ENCODE assay signal across 12 cellular contexts in the genomic region with DNA sequence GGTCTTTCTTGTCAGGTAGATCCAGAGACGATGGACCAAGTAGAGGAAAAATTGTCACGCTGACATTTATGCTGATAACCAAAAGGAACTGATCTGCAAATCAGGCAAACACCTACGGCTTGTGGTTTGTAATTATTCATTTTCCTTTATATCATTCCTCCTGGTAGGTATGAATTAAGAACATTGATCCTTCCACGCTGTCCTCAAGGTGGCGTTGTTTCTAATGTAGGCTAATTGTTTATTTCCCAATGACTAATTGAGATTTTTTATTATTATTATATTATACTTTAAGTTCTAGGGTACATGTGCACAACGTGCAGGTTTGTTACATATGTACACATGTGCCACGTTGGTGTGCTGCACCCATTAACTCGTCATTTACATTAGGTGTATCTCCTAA. TPM values are rescaled to one million over a fixed set of nuclear protein-coding genes. Genes with fewer than 3 reads are reported as not detected.
DNase-seq lines count a peak whose midpoint lies in the region; ATAC-seq and TF ChIP-seq lines count a peak whose summit lies in the region.
"Not testable (repeated sequence)": the region's sequence is repeated elsewhere in the genome, so short reads cannot be mapped to it uniquely, and the experiment has no call there.
"Had no signal": no experiment of that assay in that cellular context is flagged by ENCODE, and none has a peak within 500 bp of the region (broad histone marks: within the 10 kb centered on the region; RNA-seq: fewer than 3 reads in every experiment).

No MANE protein-coding gene starts in this region.

- not testable (repeated sequence) for H3F3A ChIP-seq in PC-3 (ENCODE audit: low read length, unreplicated experiment)

- not testable (repeated sequence) for H3K4me3 ChIP-seq in GM12865 (ENCODE audit: low read depth, low read length); PC-3 (ENCODE audit: low read length); endodermal cell (ENCODE audit: low read length)

- not testable (repeated sequence) for H3K27me3 Mint-ChIP-seq in CD14-positive monocyte (ENCODE audit: low read depth in 3 of 3); HFFc6 (ENCODE audit: insufficient read depth); endodermal cell (ENCODE audit: insufficient read depth)
- peaks cover 11% of the 10 kb centered on the region for H3K27me3 Mint-ChIP-seq in neural crest cell (ENCODE audit: low read depth)

- H3K9ac ChIP-seq in PC-3 (ENCODE audit: low read length); endodermal cell (ENCODE audit: extremely low read depth, low read length, poor library complexity, severe bottlenecking): not testable (repeated sequence)

- ATAC-seq in PC-3 = not testable (repeated sequence)

- H3K4me1 ChIP-seq in PC-3 (ENCODE audit: insufficient read depth, low read length); endodermal cell (ENCODE audit: control insufficient read depth, insufficient read depth, low read length): not testable (repeated sequence)

- WGBS in endodermal cell (ENCODE audit: insufficient coverage in 1 of 2, insufficient read length in 1 of 2), 2 experiments = 77 to 93% methylated on average over 5 to 6 of the region's 8 CpGs

- CTCF ChIA-PET in PC-3 (lab: Charles Lee) = not testable (repeated sequence)

- not testable (repeated sequence) for H2AFZ ChIP-seq in PC-3 (ENCODE audit: low read length)

- H3K9me3 ChIP-seq in PC-3 (ENCODE audit: low read length); endodermal cell (ENCODE audit: control insufficient read depth, low read length): not testable (repeated sequence)

- TF ChIP-seq CTCF in CD14-positive monocyte (IDR thresholded peaks at IDR 0.05) (peak; percentile 4), GM12865 (IDR thresholded peaks at IDR 0.05; ENCODE audit: insufficient read depth, low read depth, low read length, missing control alignments) (peak; percentile 13), HFFc6 (IDR thresholded peaks at IDR 0.05) (0 out of 2 replicates have a peak, but pooled peaks have one; percentile 25), PC-3 (conservative IDR thresholded peaks at IDR 0.05; ENCODE audit: low read depth, low read length) (0 out of 2 replicates have a peak, but pooled peaks have one; percentile 13), endodermal cell (conservative IDR thresholded peaks at IDR 0.05) (peak; percentile 74), neural crest cell (conservative IDR thresholded peaks at IDR 0.05) (peak; percentile 18)

- H3K4me3 Mint-ChIP-seq in CD14-positive monocyte, HFFc6, endodermal cell, neural crest cell: not testable (repeated sequence)

- H3K36me3 ChIP-seq in PC-3 (ENCODE audit: low read depth, low read length); endodermal cell (ENCODE audit: control insufficient read depth, insufficient read depth, low read length): not testable (repeated sequence)

- not testable (repeated sequence) for H3K27ac ChIP-seq in PC-3 (ENCODE audit: low read length); endodermal cell (ENCODE audit: low read depth, low read length)

- not testable (repeated sequence) for DNase-seq in CD14-positive monocyte (ENCODE audit: low spot score); HFFc6; endodermal cell; neural crest cell (ENCODE audit: low read depth, low spot score)
- DNase-seq in GM12865 (ENCODE audit: low read depth) = peak; percentile 3
- peak; percentile 16 for DNase-seq in NAMALWA (ENCODE audit: low spot score)
- DNase-seq in PC-3 = peak; percentile 1

- H3K4me2 ChIP-seq in PC-3 (ENCODE audit: low read length) = not testable (repeated sequence)

- H3K79me2 ChIP-seq in PC-3 (ENCODE audit: low read length) = not testable (repeated sequence)

- not testable (repeated sequence) for H3K27ac Mint-ChIP-seq in CD14-positive monocyte; HFFc6; endodermal cell; neural crest cell (ENCODE audit: unreplicated experiment)

- H4K20me1 ChIP-seq in PC-3 (ENCODE audit: low read length) = not testable (repeated sequence)

- intact Hi-C loops in CD14-positive monocyte (cut with micrococcal nuclease); PC-3 (cut with micrococcal nuclease): not testable (repeated sequence)

- H3K9me3 Mint-ChIP-seq in CD14-positive monocyte, HFFc6, endodermal cell, neural crest cell: not testable (repeated sequence)

- not testable (repeated sequence) for H3K36me3 Mint-ChIP-seq in CD14-positive monocyte; HFFc6 (ENCODE audit: low read depth); endodermal cell (ENCODE audit: low read depth); neural crest cell (ENCODE audit: low read depth)

- BruUV-seq in PC-3 (replicated peaks; lab: Mats Ljungman, UMichigan) = not testable (repeated sequence)

- POLR2A ChIA-PET in PC-3 (lab: Charles Lee; ENCODE audit: unreplicated experiment) = not testable (repeated sequence)

- not testable (repeated sequence) for H3K9me2 ChIP-seq in PC-3 (replicated peaks; ENCODE audit: low read length)

- H3K4me1 Mint-ChIP-seq in CD14-positive monocyte; HFFc6 (ENCODE audit: low read depth); endodermal cell; neural crest cell: not testable (repeated sequence)

- not testable (repeated sequence) for H3K27me3 ChIP-seq in PC-3 (ENCODE audit: low read length); endodermal cell (ENCODE audit: control insufficient read depth, insufficient read depth, low read length, poor library complexity, severe bottlenecking)

RNA-seq across cellular contexts. Expression of gene RORB, which starts 33.3 kb away (rescaled TPM):
- polyA plus RNA-seq in CD14-positive monocyte = not detected
- not detected for total RNA-seq in HFFc6 (2021; fragmentation: NEBNext Ultra II Directional; extraction: Animal tissue kit (Norgen Biotek cat#: 25700))
- total RNA-seq in PC-3 (2014; rRNA removed) = 0.06 TPM in 1 of 2 replicates, not detected in the other
- total RNA-seq in endodermal cell = under 1 TPM; 0.18 to 0.88 TPM
- polyA plus RNA-seq in endodermal cell (2013, experiment 1 of 2) = 1.7 TPM
- polyA plus RNA-seq in endodermal cell (2013, experiment 2 of 2) = 1.9 TPM
- total RNA-seq in neural crest cell = 0.35 and 0.75 TPM in 2 replicates
- total RNA-seq: CD4-positive, alpha-beta T cell; G401; HepG2; K562 had no signal
- polyA plus RNA-seq: A549, HepG2, K562 had no signal

Comparison
In these comparisons a context has a peak if more than half of its experiments do, and no peak if none do; other contexts are left out.
1. CTCF ChIP-seq: peak in every context shown above with its lines; median percentile 74 in endodermal cell; 25 in HFFc6; 18 in neural crest cell; 13 in GM12865; 13 in PC-3; 4 in CD14-positive monocyte.